Comparison of ENCODE assay signal across 1 cellular context in the genomic region with DNA sequence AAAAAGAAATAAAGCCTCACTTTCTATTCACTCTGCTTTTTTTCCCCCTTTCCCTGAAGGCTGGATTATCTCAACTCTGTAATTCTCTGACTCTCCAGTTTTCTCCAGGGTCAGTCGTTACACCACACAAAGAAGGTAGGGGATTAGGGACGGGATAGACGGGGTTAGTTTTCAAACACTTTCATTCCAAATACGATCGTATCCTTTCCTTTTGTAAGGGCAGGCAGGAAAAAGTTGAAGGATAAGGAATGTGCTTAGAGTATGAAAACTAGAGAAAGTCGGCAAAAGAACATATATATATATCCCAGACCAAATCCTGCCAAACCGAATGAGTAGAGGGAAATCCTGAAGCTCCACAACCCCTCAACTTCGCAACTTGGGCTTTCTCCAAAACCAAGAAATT.
TF ChIP-seq lines count a peak whose summit lies in the region.

No MANE protein-coding gene starts in this region.

TF ChIP-seq in K562, 482 proteins besides CTCF, POLR2A, EP300 and RAD21 (continued from another document and continues in another):
- TF ChIP-seq, protein P1, sequence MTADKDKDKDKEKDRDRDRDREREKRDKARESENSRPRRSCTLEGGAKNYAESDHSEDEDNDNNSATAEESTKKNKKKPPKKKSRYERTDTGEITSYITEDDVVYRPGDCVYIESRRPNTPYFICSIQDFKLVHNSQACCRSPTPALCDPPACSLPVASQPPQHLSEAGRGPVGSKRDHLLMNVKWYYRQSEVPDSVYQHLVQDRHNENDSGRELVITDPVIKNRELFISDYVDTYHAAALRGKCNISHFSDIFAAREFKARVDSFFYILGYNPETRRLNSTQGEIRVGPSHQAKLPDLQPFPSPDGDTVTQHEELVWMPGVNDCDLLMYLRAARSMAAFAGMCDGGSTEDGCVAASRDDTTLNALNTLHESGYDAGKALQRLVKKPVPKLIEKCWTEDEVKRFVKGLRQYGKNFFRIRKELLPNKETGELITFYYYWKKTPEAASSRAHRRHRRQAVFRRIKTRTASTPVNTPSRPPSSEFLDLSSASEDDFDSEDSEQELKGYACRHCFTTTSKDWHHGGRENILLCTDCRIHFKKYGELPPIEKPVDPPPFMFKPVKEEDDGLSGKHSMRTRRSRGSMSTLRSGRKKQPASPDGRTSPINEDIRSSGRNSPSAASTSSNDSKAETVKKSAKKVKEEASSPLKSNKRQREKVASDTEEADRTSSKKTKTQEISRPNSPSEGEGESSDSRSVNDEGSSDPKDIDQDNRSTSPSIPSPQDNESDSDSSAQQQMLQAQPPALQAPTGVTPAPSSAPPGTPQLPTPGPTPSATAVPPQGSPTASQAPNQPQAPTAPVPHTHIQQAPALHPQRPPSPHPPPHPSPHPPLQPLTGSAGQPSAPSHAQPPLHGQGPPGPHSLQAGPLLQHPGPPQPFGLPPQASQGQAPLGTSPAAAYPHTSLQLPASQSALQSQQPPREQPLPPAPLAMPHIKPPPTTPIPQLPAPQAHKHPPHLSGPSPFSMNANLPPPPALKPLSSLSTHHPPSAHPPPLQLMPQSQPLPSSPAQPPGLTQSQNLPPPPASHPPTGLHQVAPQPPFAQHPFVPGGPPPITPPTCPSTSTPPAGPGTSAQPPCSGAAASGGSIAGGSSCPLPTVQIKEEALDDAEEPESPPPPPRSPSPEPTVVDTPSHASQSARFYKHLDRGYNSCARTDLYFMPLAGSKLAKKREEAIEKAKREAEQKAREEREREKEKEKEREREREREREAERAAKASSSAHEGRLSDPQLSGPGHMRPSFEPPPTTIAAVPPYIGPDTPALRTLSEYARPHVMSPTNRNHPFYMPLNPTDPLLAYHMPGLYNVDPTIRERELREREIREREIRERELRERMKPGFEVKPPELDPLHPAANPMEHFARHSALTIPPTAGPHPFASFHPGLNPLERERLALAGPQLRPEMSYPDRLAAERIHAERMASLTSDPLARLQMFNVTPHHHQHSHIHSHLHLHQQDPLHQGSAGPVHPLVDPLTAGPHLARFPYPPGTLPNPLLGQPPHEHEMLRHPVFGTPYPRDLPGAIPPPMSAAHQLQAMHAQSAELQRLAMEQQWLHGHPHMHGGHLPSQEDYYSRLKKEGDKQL (CRISPR knock-in tag; IDR thresholded peaks at IDR 0.05; ENCODE audit: borderline replicate concordance) = no peak
- 0 out of 2 replicates have a peak, but pooled peaks have one; percentile 3 for TF ChIP-seq TEAD4 (IDR thresholded peaks at IDR 0.05; ENCODE audit: low read length)
- no peak for TF ChIP-seq TEAD4 (CRISPR knock-in tag; IDR thresholded peaks at IDR 0.05; ENCODE audit: borderline replicate concordance)
- TF ChIP-seq SMARCE1 (IDR thresholded peaks at IDR 0.05) = peak; percentile 11; the same call in 1 of the 2 replicates
- TF ChIP-seq NCOA1 (IDR thresholded peaks at IDR 0.05; ENCODE audit: low read depth) = peak; percentile 28; the same call in 1 of the 2 replicates
- TF ChIP-seq, protein P2, sequence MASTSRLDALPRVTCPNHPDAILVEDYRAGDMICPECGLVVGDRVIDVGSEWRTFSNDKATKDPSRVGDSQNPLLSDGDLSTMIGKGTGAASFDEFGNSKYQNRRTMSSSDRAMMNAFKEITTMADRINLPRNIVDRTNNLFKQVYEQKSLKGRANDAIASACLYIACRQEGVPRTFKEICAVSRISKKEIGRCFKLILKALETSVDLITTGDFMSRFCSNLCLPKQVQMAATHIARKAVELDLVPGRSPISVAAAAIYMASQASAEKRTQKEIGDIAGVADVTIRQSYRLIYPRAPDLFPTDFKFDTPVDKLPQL (IDR thresholded peaks at IDR 0.05; ENCODE audit: extremely low read depth, insufficient read length) = peak; percentile 53
- peak; percentile 33; the same call in 1 of the 2 replicates for TF ChIP-seq NFATC3 (IDR thresholded peaks at IDR 0.05)
- TF ChIP-seq, protein P3, sequence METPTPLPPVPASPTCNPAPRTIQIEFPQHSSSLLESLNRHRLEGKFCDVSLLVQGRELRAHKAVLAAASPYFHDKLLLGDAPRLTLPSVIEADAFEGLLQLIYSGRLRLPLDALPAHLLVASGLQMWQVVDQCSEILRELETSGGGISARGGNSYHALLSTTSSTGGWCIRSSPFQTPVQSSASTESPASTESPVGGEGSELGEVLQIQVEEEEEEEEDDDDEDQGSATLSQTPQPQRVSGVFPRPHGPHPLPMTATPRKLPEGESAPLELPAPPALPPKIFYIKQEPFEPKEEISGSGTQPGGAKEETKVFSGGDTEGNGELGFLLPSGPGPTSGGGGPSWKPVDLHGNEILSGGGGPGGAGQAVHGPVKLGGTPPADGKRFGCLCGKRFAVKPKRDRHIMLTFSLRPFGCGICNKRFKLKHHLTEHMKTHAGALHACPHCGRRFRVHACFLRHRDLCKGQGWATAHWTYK (CRISPR knock-in tag; IDR thresholded peaks at IDR 0.05) = no peak
- TF ChIP-seq, protein P4, sequence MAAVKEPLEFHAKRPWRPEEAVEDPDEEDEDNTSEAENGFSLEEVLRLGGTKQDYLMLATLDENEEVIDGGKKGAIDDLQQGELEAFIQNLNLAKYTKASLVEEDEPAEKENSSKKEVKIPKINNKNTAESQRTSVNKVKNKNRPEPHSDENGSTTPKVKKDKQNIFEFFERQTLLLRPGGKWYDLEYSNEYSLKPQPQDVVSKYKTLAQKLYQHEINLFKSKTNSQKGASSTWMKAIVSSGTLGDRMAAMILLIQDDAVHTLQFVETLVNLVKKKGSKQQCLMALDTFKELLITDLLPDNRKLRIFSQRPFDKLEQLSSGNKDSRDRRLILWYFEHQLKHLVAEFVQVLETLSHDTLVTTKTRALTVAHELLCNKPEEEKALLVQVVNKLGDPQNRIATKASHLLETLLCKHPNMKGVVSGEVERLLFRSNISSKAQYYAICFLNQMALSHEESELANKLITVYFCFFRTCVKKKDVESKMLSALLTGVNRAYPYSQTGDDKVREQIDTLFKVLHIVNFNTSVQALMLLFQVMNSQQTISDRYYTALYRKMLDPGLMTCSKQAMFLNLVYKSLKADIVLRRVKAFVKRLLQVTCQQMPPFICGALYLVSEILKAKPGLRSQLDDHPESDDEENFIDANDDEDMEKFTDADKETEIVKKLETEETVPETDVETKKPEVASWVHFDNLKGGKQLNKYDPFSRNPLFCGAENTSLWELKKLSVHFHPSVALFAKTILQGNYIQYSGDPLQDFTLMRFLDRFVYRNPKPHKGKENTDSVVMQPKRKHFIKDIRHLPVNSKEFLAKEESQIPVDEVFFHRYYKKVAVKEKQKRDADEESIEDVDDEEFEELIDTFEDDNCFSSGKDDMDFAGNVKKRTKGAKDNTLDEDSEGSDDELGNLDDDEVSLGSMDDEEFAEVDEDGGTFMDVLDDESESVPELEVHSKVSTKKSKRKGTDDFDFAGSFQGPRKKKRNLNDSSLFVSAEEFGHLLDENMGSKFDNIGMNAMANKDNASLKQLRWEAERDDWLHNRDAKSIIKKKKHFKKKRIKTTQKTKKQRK (IDR thresholded peaks at IDR 0.05; ENCODE audit: borderline replicate concordance, low read depth, low read length) = no peak
- TF ChIP-seq THRAP3 (IDR thresholded peaks at IDR 0.05; ENCODE audit: borderline replicate concordance) = 0 out of 2 replicates have a peak, but pooled peaks have one; percentile 15
- TF ChIP-seq, protein P5, sequence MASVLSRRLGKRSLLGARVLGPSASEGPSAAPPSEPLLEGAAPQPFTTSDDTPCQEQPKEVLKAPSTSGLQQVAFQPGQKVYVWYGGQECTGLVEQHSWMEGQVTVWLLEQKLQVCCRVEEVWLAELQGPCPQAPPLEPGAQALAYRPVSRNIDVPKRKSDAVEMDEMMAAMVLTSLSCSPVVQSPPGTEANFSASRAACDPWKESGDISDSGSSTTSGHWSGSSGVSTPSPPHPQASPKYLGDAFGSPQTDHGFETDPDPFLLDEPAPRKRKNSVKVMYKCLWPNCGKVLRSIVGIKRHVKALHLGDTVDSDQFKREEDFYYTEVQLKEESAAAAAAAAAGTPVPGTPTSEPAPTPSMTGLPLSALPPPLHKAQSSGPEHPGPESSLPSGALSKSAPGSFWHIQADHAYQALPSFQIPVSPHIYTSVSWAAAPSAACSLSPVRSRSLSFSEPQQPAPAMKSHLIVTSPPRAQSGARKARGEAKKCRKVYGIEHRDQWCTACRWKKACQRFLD (CRISPR knock-in tag; IDR thresholded peaks at IDR 0.05) = no peak
- TF ChIP-seq, protein P6, sequence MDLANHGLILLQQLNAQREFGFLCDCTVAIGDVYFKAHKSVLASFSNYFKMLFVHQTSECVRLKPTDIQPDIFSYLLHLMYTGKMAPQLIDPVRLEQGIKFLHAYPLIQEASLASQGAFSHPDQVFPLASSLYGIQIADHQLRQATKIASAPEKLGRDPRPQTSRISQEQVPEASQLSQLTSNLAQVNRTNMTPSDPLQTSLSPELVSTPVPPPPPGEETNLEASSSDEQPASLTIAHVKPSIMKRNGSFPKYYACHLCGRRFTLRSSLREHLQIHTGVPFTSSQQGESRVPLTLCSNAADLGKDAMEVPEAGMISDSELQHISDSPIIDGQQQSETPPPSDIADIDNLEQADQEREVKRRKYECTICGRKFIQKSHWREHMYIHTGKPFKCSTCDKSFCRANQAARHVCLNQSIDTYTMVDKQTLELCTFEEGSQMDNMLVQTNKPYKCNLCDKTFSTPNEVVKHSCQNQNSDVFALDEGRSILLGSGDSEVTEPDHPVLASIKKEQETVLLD (IDR thresholded peaks at IDR 0.05) = peak; percentile 57; the same call in 1 of the 2 replicates
- no peak for TF ChIP-seq NUFIP1 (IDR thresholded peaks at IDR 0.05; ENCODE audit: partially characterized antibody)
- 0 out of 2 replicates have a peak, but pooled peaks have one; percentile 59 for TF ChIP-seq ZNF830 (CRISPR knock-in tag; IDR thresholded peaks at IDR 0.05)
- peak; percentile 8 for TF ChIP-seq POLR2B (IDR thresholded peaks at IDR 0.05; ENCODE audit: low read depth, partially characterized antibody)
- 0 out of 2 replicates have a peak, but pooled peaks have one; percentile 6 for TF ChIP-seq MTA2 (IDR thresholded peaks at IDR 0.05; ENCODE audit: low read depth)
- no peak for TF ChIP-seq TCF7 (IDR thresholded peaks at IDR 0.05; ENCODE audit: borderline replicate concordance)
- TF ChIP-seq CBX3 (IDR thresholded peaks at IDR 0.05; ENCODE audit: borderline replicate concordance in 1 of 2, low read length in 2 of 2) = peak in 1 of 2 experiments; percentile 16; a peak in 1 of 3 replicates
- no peak for TF ChIP-seq RBM34 (IDR thresholded peaks at IDR 0.05; ENCODE audit: borderline replicate concordance, insufficient read depth, low read length)
- no peak for TF ChIP-seq MEIS2 (IDR thresholded peaks at IDR 0.05; ENCODE audit: partially characterized antibody)
- peak; percentile 70 for TF ChIP-seq POLR2H (tag; IDR thresholded peaks at IDR 0.05; ENCODE audit: low read depth)
- no peak; a peak in 1 of 4 replicates for TF ChIP-seq NONO (IDR thresholded peaks at IDR 0.05; ENCODE audit: low read depth in 2 of 2, low read length in 1 of 2)
- TF ChIP-seq, protein P7, sequence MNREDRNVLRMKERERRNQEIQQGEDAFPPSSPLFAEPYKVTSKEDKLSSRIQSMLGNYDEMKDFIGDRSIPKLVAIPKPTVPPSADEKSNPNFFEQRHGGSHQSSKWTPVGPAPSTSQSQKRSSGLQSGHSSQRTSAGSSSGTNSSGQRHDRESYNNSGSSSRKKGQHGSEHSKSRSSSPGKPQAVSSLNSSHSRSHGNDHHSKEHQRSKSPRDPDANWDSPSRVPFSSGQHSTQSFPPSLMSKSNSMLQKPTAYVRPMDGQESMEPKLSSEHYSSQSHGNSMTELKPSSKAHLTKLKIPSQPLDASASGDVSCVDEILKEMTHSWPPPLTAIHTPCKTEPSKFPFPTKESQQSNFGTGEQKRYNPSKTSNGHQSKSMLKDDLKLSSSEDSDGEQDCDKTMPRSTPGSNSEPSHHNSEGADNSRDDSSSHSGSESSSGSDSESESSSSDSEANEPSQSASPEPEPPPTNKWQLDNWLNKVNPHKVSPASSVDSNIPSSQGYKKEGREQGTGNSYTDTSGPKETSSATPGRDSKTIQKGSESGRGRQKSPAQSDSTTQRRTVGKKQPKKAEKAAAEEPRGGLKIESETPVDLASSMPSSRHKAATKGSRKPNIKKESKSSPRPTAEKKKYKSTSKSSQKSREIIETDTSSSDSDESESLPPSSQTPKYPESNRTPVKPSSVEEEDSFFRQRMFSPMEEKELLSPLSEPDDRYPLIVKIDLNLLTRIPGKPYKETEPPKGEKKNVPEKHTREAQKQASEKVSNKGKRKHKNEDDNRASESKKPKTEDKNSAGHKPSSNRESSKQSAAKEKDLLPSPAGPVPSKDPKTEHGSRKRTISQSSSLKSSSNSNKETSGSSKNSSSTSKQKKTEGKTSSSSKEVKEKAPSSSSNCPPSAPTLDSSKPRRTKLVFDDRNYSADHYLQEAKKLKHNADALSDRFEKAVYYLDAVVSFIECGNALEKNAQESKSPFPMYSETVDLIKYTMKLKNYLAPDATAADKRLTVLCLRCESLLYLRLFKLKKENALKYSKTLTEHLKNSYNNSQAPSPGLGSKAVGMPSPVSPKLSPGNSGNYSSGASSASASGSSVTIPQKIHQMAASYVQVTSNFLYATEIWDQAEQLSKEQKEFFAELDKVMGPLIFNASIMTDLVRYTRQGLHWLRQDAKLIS (CRISPR knock-in tag; IDR thresholded peaks at IDR 0.05) = peak; percentile 26; the same call in 1 of the 2 replicates
- no peak for TF ChIP-seq SNIP1 (IDR thresholded peaks at IDR 0.05; ENCODE audit: low read depth)
- peak; percentile 38 for TF ChIP-seq TAF9B (IDR thresholded peaks at IDR 0.05; ENCODE audit: partially characterized antibody)
- no peak for TF ChIP-seq MAFK (IDR thresholded peaks at IDR 0.05; ENCODE audit: low read length)
